In the genomic region with DNA sequence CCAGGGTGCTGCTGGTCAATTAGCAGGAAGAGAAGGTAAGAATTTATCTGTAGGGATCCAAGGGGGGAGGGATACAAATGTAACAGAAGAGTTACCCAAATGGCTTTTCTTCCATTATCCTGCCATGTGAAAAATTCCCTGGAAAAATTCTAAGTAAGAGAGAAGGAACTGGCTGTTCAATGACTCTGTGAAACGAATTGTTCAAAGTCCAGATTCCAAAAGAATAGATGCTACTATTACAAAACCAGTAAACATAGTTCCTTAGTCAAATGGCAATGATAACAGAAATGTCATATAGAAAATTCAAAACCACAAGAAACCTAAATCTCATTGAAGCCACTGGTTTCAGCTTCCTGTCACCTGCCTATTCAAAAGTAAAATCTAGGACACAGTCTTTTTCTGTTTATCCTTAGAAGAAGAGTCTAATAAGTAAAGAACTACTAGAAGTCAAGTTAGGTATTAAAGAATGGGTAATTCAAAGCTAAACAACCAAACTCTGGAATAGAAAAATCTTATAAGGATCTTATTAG, we compare ENCODE assay signal across 17 cellular contexts.
DNase-seq lines count a peak whose midpoint lies in the region; ATAC-seq lines count a peak whose summit lies in the region.
"Had no signal": no experiment of that assay in that cellular context is flagged by ENCODE, and none has a peak within 500 bp of the region (broad histone marks: within the 10 kb centered on the region; RNA-seq: fewer than 3 reads in every experiment).

No MANE protein-coding gene starts in this region.

- H3K27ac Mint-ChIP-seq in stimulated activated naive CD8-positive, alpha-beta T cell treated with anti-CD3 and anti-CD28 coated beads, Interleukin-15, amount 100 ng/mL, for 72 hours: no peak overlapping the region
- H3K27ac Mint-ChIP-seq in T-helper 17 cell: no peak overlapping the region
- H3K27ac Mint-ChIP-seq in activated naive CD4-positive, alpha-beta T cell treated with anti-CD3 and anti-CD28 coated beads, Interleukin-2, amount 10 ng/mL, durations not matched to agents 7 days and 5 days: no peak overlapping the region
- no peak overlapping the region for H3K27ac Mint-ChIP-seq in stimulated activated memory B cell treated with anti-CD40 and anti-IgM and Interleukin-4, amounts not matched to agents 10 μg/mL and 1 μg/mL and 100 μg/mL, for 72 hours

- H3K4me3 Mint-ChIP-seq in stimulated activated naive CD8-positive, alpha-beta T cell treated with anti-CD3 and anti-CD28 coated beads, Interleukin-15, amount 100 ng/mL, for 72 hours: no peak overlapping the region
- H3K4me3 Mint-ChIP-seq in T-helper 17 cell: peak overlapping the region; percentile 47
- no peak overlapping the region for H3K4me3 Mint-ChIP-seq in activated naive CD4-positive, alpha-beta T cell treated with anti-CD3 and anti-CD28 coated beads, Interleukin-2, amount 10 ng/mL, durations not matched to agents 7 days and 5 days
- no peak overlapping the region for H3K4me3 Mint-ChIP-seq in stimulated activated memory B cell treated with anti-CD40 and anti-IgM and Interleukin-4, amounts not matched to agents 10 μg/mL and 1 μg/mL and 100 μg/mL, for 72 hours

- H3K9me3 Mint-ChIP-seq in stimulated activated naive CD8-positive, alpha-beta T cell treated with anti-CD3 and anti-CD28 coated beads, Interleukin-15, amount 100 ng/mL, for 72 hours: no peaks in the 10 kb centered on the region
- H3K9me3 Mint-ChIP-seq in activated naive CD4-positive, alpha-beta T cell treated with anti-CD3 and anti-CD28 coated beads, Interleukin-2, amount 10 ng/mL, durations not matched to agents 7 days and 5 days: no peaks in the 10 kb centered on the region
- no peaks in the 10 kb centered on the region for H3K9me3 Mint-ChIP-seq in stimulated activated memory B cell treated with anti-CD40 and anti-IgM and Interleukin-4, amounts not matched to agents 10 μg/mL and 1 μg/mL and 100 μg/mL, for 72 hours
- H3K9me3 Mint-ChIP-seq: immature natural killer cell had no signal

- peaks cover 3% of the 10 kb centered on the region for H3K36me3 Mint-ChIP-seq in T-helper 17 cell (ENCODE audit: low read depth)
- peaks cover 27% of the 10 kb centered on the region for H3K36me3 Mint-ChIP-seq in activated naive CD4-positive, alpha-beta T cell treated with anti-CD3 and anti-CD28 coated beads, Interleukin-2, amount 10 ng/mL, durations not matched to agents 7 days and 5 days
- H3K36me3 Mint-ChIP-seq in stimulated activated memory B cell treated with anti-CD40 and anti-IgM and Interleukin-4, amounts not matched to agents 10 μg/mL and 1 μg/mL and 100 μg/mL, for 72 hours: peaks cover 27% of the 10 kb centered on the region

- peaks cover 45% of the 10 kb centered on the region for H3K4me1 Mint-ChIP-seq in stimulated activated naive CD8-positive, alpha-beta T cell treated with anti-CD3 and anti-CD28 coated beads, Interleukin-15, amount 100 ng/mL, for 72 hours
- peaks cover 38% of the 10 kb centered on the region for H3K4me1 Mint-ChIP-seq in T-helper 17 cell
- peaks cover 33% of the 10 kb centered on the region for H3K4me1 Mint-ChIP-seq in activated naive CD4-positive, alpha-beta T cell treated with anti-CD3 and anti-CD28 coated beads, Interleukin-2, amount 10 ng/mL, durations not matched to agents 7 days and 5 days
- H3K4me1 Mint-ChIP-seq in stimulated activated memory B cell treated with anti-CD40 and anti-IgM and Interleukin-4, amounts not matched to agents 10 μg/mL and 1 μg/mL and 100 μg/mL, for 72 hours: peaks cover 42% of the 10 kb centered on the region

- CTCF ChIA-PET in activated naive CD4-positive, alpha-beta T cell treated with anti-CD3 and anti-CD28 coated beads, Interleukin-2, amount 10 ng/mL, durations not matched to agents 7 days and 5 days (lab: Charles Lee): interaction anchor here (0.9 kb wide), 1 partner anchor 67 kb away, joined by 3 read pairs; no protein-coding TSS in a partner anchor

- no peaks in the 10 kb centered on the region for H3K27me3 Mint-ChIP-seq in stimulated activated naive CD8-positive, alpha-beta T cell treated with anti-CD3 and anti-CD28 coated beads, Interleukin-15, amount 100 ng/mL, for 72 hours
- no peaks in the 10 kb centered on the region for H3K27me3 Mint-ChIP-seq in T-helper 17 cell
- no peaks in the 10 kb centered on the region for H3K27me3 Mint-ChIP-seq in activated naive CD4-positive, alpha-beta T cell treated with anti-CD3 and anti-CD28 coated beads, Interleukin-2, amount 10 ng/mL, durations not matched to agents 7 days and 5 days
- no peaks in the 10 kb centered on the region for H3K27me3 Mint-ChIP-seq in stimulated activated memory B cell treated with anti-CD40 and anti-IgM and Interleukin-4, amounts not matched to agents 10 μg/mL and 1 μg/mL and 100 μg/mL, for 72 hours

- ATAC-seq in stimulated activated naive CD8-positive, alpha-beta T cell treated with anti-CD3 and anti-CD28 coated beads, Interleukin-15, amount 100 ng/mL, for 72 hours: peak; percentile 60
- no peak for ATAC-seq in stimulated activated naive CD8-positive, alpha-beta T cell treated with anti-CD3 and anti-CD28 coated beads, Interleukin-15, Interleukin-2, amounts not matched to agents 100 U/mL and 50 U/mL, for 24 hours
- ATAC-seq in GM21576 (IDR thresholded peaks at IDR 0.05; ENCODE audit: unreplicated experiment) (peak; percentile 53), T-helper 17 cell (peak; percentile 74), GM21367 (IDR thresholded peaks at IDR 0.05; ENCODE audit: unreplicated experiment) (no peak)
- no peak for ATAC-seq in stimulated activated memory B cell treated with anti-CD40 and anti-IgM and Interleukin-4, amounts not matched to agents 10 μg/mL and 1 μg/mL and 100 μg/mL, for 72 hours
- ATAC-seq: Right ventricle myocardium inferior had no signal

- no peaks in the 10 kb centered on the region for H3K9me3 ChIP-seq in T-helper 17 cell (ENCODE audit: control insufficient read depth, low read length, poor library complexity, severe bottlenecking)
- H3K9me3 ChIP-seq: stomach had no signal

- no peak for DNase-seq in stimulated activated naive CD8-positive, alpha-beta T cell treated with anti-CD3 and anti-CD28 coated beads, Interleukin-15, amount 100 ng/mL, for 72 hours
- DNase-seq in stimulated activated naive CD8-positive, alpha-beta T cell treated with anti-CD3 and anti-CD28 coated beads, Interleukin-15, Interleukin-2, amounts not matched to agents 100 U/mL and 50 U/mL, for 24 hours: no peak
- DNase-seq in T-helper 17 cell: no peak
- no peak for DNase-seq in dedifferentiated amniotic fluid mesenchymal stem cell (ENCODE audit: extremely low spot score)
- DNase-seq in activated naive CD4-positive, alpha-beta T cell treated with anti-CD3 and anti-CD28 coated beads, Interleukin-2, amount 10 ng/mL, durations not matched to agents 7 days and 5 days: no peak
- DNase-seq: activated CD8-positive, alpha-beta memory T cell treated with anti-CD3 and anti-CD28 coated beads, Interleukin-2, amount 50 U/mL, for 4 hours; anterior cingulate cortex; immature natural killer cell; Karpas-422; NCI-H1694 treated with DMSO at 0.1 percent for 48 hours; NCI-H526 treated with DMSO at 0.1 percent for 48 hours; stimulated activated CD4-positive, alpha-beta T cell treated with anti-CD3 and anti-CD28 coated beads, Interleukin-4, amount 100 ng/mL, for 4 hours; stomach had no signal

Comparison
In these comparisons a context has a peak if more than half of its experiments do, and no peak if none do; other contexts are left out.
1. ATAC-seq: peak in stimulated activated naive CD8-positive, alpha-beta T cell treated with anti-CD3 and anti-CD28 coated beads, Interleukin-15, amount 100 ng/mL, for 72 hours (single experiment), GM21576 (single experiment) and T-helper 17 cell (single experiment); none in stimulated activated naive CD8-positive, alpha-beta T cell treated with anti-CD3 and anti-CD28 coated beads, Interleukin-15, Interleukin-2, amounts not matched to agents 100 U/mL and 50 U/mL, for 24 hours (single experiment), GM21367 (single experiment) and stimulated activated memory B cell treated with anti-CD40 and anti-IgM and Interleukin-4, amounts not matched to agents 10 μg/mL and 1 μg/mL and 100 μg/mL, for 72 hours (single experiment).